ENCODE assay signal across 12 cellular contexts in the genomic region with DNA sequence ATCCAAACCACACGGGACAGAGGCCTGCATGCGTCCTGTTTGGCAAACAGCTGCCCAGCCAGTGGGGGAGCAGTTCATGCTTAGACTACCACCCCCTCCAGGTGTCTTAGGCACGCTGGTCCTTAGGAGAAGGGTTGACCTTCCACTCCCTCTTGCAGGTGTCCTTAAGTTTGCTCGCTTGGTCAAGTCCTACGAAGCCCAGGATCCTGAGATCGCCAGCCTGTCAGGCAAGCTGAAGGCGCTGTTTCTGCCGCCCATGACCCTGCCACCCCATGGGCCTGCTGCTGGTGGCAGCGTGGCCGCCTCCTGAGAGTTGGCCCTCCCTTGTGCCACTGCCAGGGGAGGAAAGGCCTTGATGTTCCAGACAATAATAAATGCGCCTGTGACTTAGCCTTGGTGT. TPM values are rescaled to one million over a fixed set of nuclear protein-coding genes. Genes with fewer than 3 reads are reported as not detected.
DNase-seq lines count a peak whose midpoint lies in the region; ATAC-seq and TF ChIP-seq lines count a peak whose summit lies in the region.
"Had no signal": no experiment of that assay in that cellular context is flagged by ENCODE, and none has a peak within 500 bp of the region (broad histone marks: within the 10 kb centered on the region; RNA-seq: fewer than 3 reads in every experiment).

No MANE protein-coding gene starts in this region.

- H3K9me3 Mint-ChIP-seq in activated T-cell treated with anti-CD3 and anti-CD28 coated beads, Interleukin-2, amount 50 U/mL, for 24 hours = no peaks in the 10 kb centered on the region
- H3K9me3 Mint-ChIP-seq in activated CD8-positive, alpha-beta T cell treated with anti-CD3 and anti-CD28 coated beads for 36 hours = no peaks in the 10 kb centered on the region
- no peaks in the 10 kb centered on the region for H3K9me3 Mint-ChIP-seq in immature natural killer cell

- H3K27me3 Mint-ChIP-seq in activated T-cell treated with anti-CD3 and anti-CD28 coated beads, Interleukin-2, amount 50 U/mL, for 24 hours = no peaks in the 10 kb centered on the region
- H3K27me3 Mint-ChIP-seq in activated CD8-positive, alpha-beta T cell treated with anti-CD3 and anti-CD28 coated beads for 36 hours = no peaks in the 10 kb centered on the region
- H3K27me3 Mint-ChIP-seq in immature natural killer cell (ENCODE audit: low read depth in 3 of 3) = peaks cover 8 to 25% (median 15%) of the 10 kb centered on the region in 3 donors

- peaks cover 49% of the 10 kb centered on the region for H3K36me3 Mint-ChIP-seq in activated T-cell treated with anti-CD3 and anti-CD28 coated beads, Interleukin-2, amount 50 U/mL, for 24 hours (ENCODE audit: low read depth)
- H3K36me3 Mint-ChIP-seq in activated CD8-positive, alpha-beta T cell treated with anti-CD3 and anti-CD28 coated beads for 36 hours (ENCODE audit: low read depth) = peaks cover 33% of the 10 kb centered on the region
- H3K36me3 Mint-ChIP-seq in immature natural killer cell = no peaks in the 10 kb centered on the region

- no peaks in the 10 kb centered on the region for H3K27me3 ChIP-seq in thymus (ENCODE audit: control insufficient read depth, insufficient read depth)

- POLR2A ChIA-PET in activated CD8-positive, alpha-beta T cell treated with anti-CD3 and anti-CD28 coated beads for 36 hours (lab: Charles Lee) = interaction anchor here (0.8 to 36.0 kb wide), 10 partner anchors 7 to 171 kb away, joined by 3 to 1266 read pairs (median 20); a partner anchor contains a TSS

- H3K4me3 ChIP-seq in thymus (ENCODE audit: low read length) = peak overlapping the region; percentile 45

- no peak for TF ChIP-seq CTCF in activated CD8-positive, alpha-beta T cell treated with anti-CD3 and anti-CD28 coated beads for 36 hours (IDR thresholded peaks at IDR 0.05)

- H3K4me3 Mint-ChIP-seq in activated T-cell treated with anti-CD3 and anti-CD28 coated beads, Interleukin-2, amount 50 U/mL, for 24 hours = peak overlapping the region; percentile 85
- peak overlapping the region; percentile 85 for H3K4me3 Mint-ChIP-seq in activated CD8-positive, alpha-beta T cell treated with anti-CD3 and anti-CD28 coated beads for 36 hours
- H3K4me3 Mint-ChIP-seq in immature natural killer cell = peak overlapping the region; percentile 85 to 98 (median 93)

- no peaks in the 10 kb centered on the region for H3K9me3 ChIP-seq in thymus (ENCODE audit: control insufficient read depth)

- peaks cover 36% of the 10 kb centered on the region for H3K4me1 ChIP-seq in thymus (ENCODE audit: control insufficient read depth, insufficient read depth, low read length)

- DNase-seq in activated T-cell treated with anti-CD3 and anti-CD28 coated beads, Interleukin-2, amount 50 U/mL, for 24 hours = no peak
- DNase-seq in activated T-cell treated with anti-CD3 and anti-CD28 coated beads for 4 hours (no peak), immature natural killer cell (no peak), ACHN (no peak), medulla oblongata (ENCODE audit: extremely low spot score) (no peak)
- DNase-seq in activated CD8-positive, alpha-beta T cell treated with anti-CD3 and anti-CD28 coated beads for 36 hours = no peak
- DNase-seq in stimulated activated naive CD4-positive, alpha-beta T cell treated with Interleukin-2 at 50 U/mL for 16 hours (lab: John Stamatoyannopoulos, UW) = no peak
- DNase-seq: nucleus accumbens had no signal

- in situ Hi-C loops in ACHN (cut with HindIII; ENCODE audit: low pct_ligation_motif_present, low pct_unique_long_range_greater_than_20kb, low sequenced_read_pairs) = no loop called here

- CTCF ChIA-PET in activated CD8-positive, alpha-beta T cell treated with anti-CD3 and anti-CD28 coated beads for 36 hours (lab: Charles Lee) = interaction anchor here (0.9 to 22.8 kb wide), 10 partner anchors 11 to 166 kb away, joined by 3 to 460 read pairs (median 16); a partner anchor contains a TSS

- H3K36me3 ChIP-seq in thymus (ENCODE audit: control insufficient read depth, insufficient read depth) = peaks cover 10% of the 10 kb centered on the region

- H3K27ac ChIP-seq in thymus (ENCODE audit: low read depth) = peak overlapping the region; percentile 94

- peak overlapping the region; percentile 98 for H3K27ac Mint-ChIP-seq in activated T-cell treated with anti-CD3 and anti-CD28 coated beads, Interleukin-2, amount 50 U/mL, for 24 hours
- peak overlapping the region; percentile 93 for H3K27ac Mint-ChIP-seq in activated CD8-positive, alpha-beta T cell treated with anti-CD3 and anti-CD28 coated beads for 36 hours
- H3K27ac Mint-ChIP-seq in immature natural killer cell = peak overlapping the region in 5 of 6 donors; percentile 31 to 100 (median 95)

- intact Hi-C loops in activated CD8-positive, alpha-beta T cell treated with anti-CD3 and anti-CD28 coated beads for 36 hours (cut with micrococcal nuclease) = loop anchor here (2.0 to 10.0 kb wide), 2 partner anchors 15 to 159 kb away; a partner anchor contains a TSS

- peaks cover 84% of the 10 kb centered on the region for H3K4me1 Mint-ChIP-seq in activated T-cell treated with anti-CD3 and anti-CD28 coated beads, Interleukin-2, amount 50 U/mL, for 24 hours (ENCODE audit: low read depth)
- H3K4me1 Mint-ChIP-seq in activated CD8-positive, alpha-beta T cell treated with anti-CD3 and anti-CD28 coated beads for 36 hours (ENCODE audit: low read depth) = peaks cover 63% of the 10 kb centered on the region
- H3K4me1 Mint-ChIP-seq in immature natural killer cell = peaks cover 80% of the 10 kb centered on the region in 2 donors

- no peak for ATAC-seq in activated CD8-positive, alpha-beta T cell treated with anti-CD3 and anti-CD28 coated beads for 36 hours

- WGBS in thymus = 94% methylated on average over 11 of the region's 11 CpGs

RNA-seq across cellular contexts. Expression of a gene that starts 1.8 kb away (rescaled TPM):
- total RNA-seq in activated CD8-positive, alpha-beta T cell treated with anti-CD3 and anti-CD28 coated beads for 36 hours = 100 to 1,000 TPM; 226 to 244 TPM
- polyA plus RNA-seq in immature natural killer cell = 100 to 1,000 TPM in 2 of 3 donors, 10 to 100 TPM in 1; 83.7 to 315 (median 170) TPM
- polyA plus RNA-seq in thymus = 421 TPM

RNA-seq across cellular contexts. Expression of a gene that starts 2.0 kb away (rescaled TPM):
- total RNA-seq in activated CD8-positive, alpha-beta T cell treated with anti-CD3 and anti-CD28 coated beads for 36 hours = not detected
- polyA plus RNA-seq in immature natural killer cell = not detected
- not detected for polyA plus RNA-seq in thymus
- total RNA-seq: dermis blood vessel endothelial cell, HT1080, temporal lobe had no signal

RNA-seq across cellular contexts. Expression of a gene that starts 5.5 kb away (rescaled TPM):
- 100 to 1,000 TPM; 485 to 489 TPM for total RNA-seq in activated CD8-positive, alpha-beta T cell treated with anti-CD3 and anti-CD28 coated beads for 36 hours
- 100 to 1,000 TPM; 231 to 513 (median 294) TPM for polyA plus RNA-seq in immature natural killer cell
- 213 TPM for polyA plus RNA-seq in thymus

RNA-seq across cellular contexts. Expression of a gene that starts 17.9 kb away (rescaled TPM):
- total RNA-seq in activated CD8-positive, alpha-beta T cell treated with anti-CD3 and anti-CD28 coated beads for 36 hours = 10 to 100 TPM; 26.4 to 28.5 TPM
- polyA plus RNA-seq in immature natural killer cell (1 to 10 TPM in 2 of 3 donors, not detected in 1; 1.0 to 2.1 TPM), thymus (30.3 TPM)

RNA-seq across cellular contexts. Expression of a gene that starts 24.9 kb away (rescaled TPM):
- 100 to 1,000 TPM; 419 to 428 TPM for total RNA-seq in activated CD8-positive, alpha-beta T cell treated with anti-CD3 and anti-CD28 coated beads for 36 hours
- 100 to 1,000 TPM; 121 to 141 (median 136) TPM for polyA plus RNA-seq in immature natural killer cell
- polyA plus RNA-seq in thymus = 149 TPM
